19 cellular contexts compared by ENCODE assay signal in the genomic region with DNA sequence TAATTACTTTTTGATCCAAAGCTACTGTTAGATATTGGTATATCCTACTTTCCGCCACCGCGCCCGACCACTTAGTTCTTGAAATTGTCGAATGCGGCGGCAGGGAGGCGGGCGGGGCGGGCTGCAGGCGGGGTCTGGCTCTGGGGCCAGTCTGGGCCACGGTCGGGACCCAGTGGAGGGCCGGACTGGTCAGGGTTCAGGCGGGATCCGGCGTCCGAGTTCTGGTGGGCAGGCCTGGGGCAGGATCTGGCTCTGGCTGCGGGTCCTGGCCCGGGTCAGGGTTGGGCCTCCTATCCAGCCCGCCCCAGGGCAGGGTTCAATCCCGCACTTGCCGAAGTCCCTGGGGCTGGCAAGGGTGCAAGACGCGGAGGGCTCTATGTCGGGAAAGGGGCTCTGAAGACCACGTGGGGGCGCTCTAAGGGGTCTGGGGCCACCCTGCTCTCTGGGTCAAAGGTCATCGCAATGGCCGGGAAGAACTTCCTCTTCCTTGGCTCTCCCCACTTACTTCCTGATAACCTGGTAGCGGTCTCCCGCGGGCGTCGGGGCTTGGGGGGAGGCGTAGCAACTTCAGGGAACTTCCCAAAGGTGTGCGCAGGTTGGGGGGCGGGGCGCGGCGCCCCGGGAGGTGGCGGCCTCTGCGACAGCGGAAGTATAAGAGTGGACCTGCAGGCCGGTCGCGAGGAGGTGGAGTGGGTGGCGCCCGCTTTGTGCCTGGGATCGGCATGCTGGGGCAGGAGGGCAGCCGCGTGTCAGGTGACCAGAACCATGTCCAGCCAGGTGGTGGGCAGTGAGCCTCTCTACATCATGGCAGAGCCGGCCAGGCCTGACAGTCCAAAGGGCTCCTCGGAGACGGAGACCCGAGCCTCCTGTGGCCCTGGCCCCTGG.
DNase-seq lines count a peak whose midpoint lies in the region; ATAC-seq, FAIRE-seq and TF ChIP-seq lines count a peak whose summit lies in the region.
"Had no signal": no experiment of that assay in that cellular context is flagged by ENCODE, and none has a peak within 500 bp of the region (broad histone marks: within the 10 kb centered on the region; RNA-seq: fewer than 3 reads in every experiment).

No MANE protein-coding gene starts in this region.

- H4K20me1 ChIP-seq in K562 (replicated peaks; ENCODE audit: control insufficient read depth, insufficient read depth, low read length), result no peaks in the 10 kb centered on the region

- no peak overlapping the region for H2BK15ac ChIP-seq in neuronal stem cell (ENCODE audit: low read length)

- H3K27ac ChIP-seq in K562 (ENCODE audit: extremely low read depth, low read depth, low read length) (no peak overlapping the region), neuronal stem cell (replicated peaks; ENCODE audit: low read length) (no peak overlapping the region), testis (no peak overlapping the region)

- H3K9me1 ChIP-seq in K562 (ENCODE audit: control insufficient read depth, insufficient read depth, low read length), result no peaks in the 10 kb centered on the region

- peak overlapping the region; percentile 46 for H2AK5ac ChIP-seq in neuronal stem cell (ENCODE audit: low read depth, low read length)

- no peaks in the 10 kb centered on the region for H3K79me2 ChIP-seq in K562 (ENCODE audit: control insufficient read depth, insufficient read depth, low read length)

- in situ Hi-C loops in K562 (cut with MboI), result no loop called here

- no peaks in the 10 kb centered on the region for H3K27me3 ChIP-seq in H7 (ENCODE audit: control insufficient read depth, insufficient read depth, low read length)
- no peaks in the 10 kb centered on the region for H3K27me3 ChIP-seq in K562 (ENCODE audit: control insufficient read depth in 2 of 2, insufficient read depth in 2 of 2, low read length in 2 of 2)
- peaks cover 0 to 4% (median 0%) of the 10 kb centered on the region in 3 experiments for H3K27me3 ChIP-seq in neuronal stem cell (ENCODE audit: control insufficient read depth in 3 of 3, insufficient read depth in 3 of 3, low read depth in 1 of 3, low read length in 3 of 3)
- no peaks in the 10 kb centered on the region for H3K27me3 ChIP-seq in testis

- no peak overlapping the region for H4K8ac ChIP-seq in neuronal stem cell (ENCODE audit: low read depth, low read length)

- FAIRE-seq in K562 (lab: Jason Lieb, UNC), result no peak
- FAIRE-seq: GM12891, GM18507 had no signal

- POLR2A ChIA-PET in K562 (lab: Yijun Ruan, JAX), result no interaction called here

- no peak overlapping the region for H3K14ac ChIP-seq in neuronal stem cell (ENCODE audit: low read length)

- no peak overlapping the region for H4K91ac ChIP-seq in neuronal stem cell (ENCODE audit: low read depth, low read length, poor library complexity)

- TF ChIP-seq CTCF in K562 (IDR thresholded peaks at IDR 0.05 in 2 of 3, conservative IDR thresholded peaks at IDR 0.05 in 1 of 3; ENCODE audit: insufficient read depth in 2 of 3, low read depth in 1 of 3, low read length in 3 of 3) (no peak), testis (IDR thresholded peaks at IDR 0.05) (no peak), GM20000 (IDR thresholded peaks at IDR 0.05; ENCODE audit: extremely low read depth, missing control alignments) (no peak)

- peak overlapping the region; percentile 55 for H3K23ac ChIP-seq in neuronal stem cell (ENCODE audit: low read depth, low read length, poor library complexity)

- ATAC-seq in K562 (no peak), HG03520 (IDR thresholded peaks at IDR 0.05; ENCODE audit: unreplicated experiment) (no peak)

- CTCF ChIA-PET in K562 (lab: Yijun Ruan, JAX; ENCODE audit: low intra/inter-chr PET ratio), result no interaction called here

- peak overlapping the region; percentile 38 for H3K18ac ChIP-seq in neuronal stem cell (ENCODE audit: low read length)

- WGBS in K562 (ENCODE audit: insufficient coverage, low coverage, missing lambda C conversion rate), result 82% methylated on average over 12 of the region's 57 CpGs
- WGBS in neuronal stem cell (ENCODE audit: extremely low coverage in 2 of 2, insufficient read length in 2 of 2, insufficient replicate concordance in 1 of 2), 2 donors, result no CpG with 5 or more reads among the region's 57 CpGs
- 70 to 71% methylated on average over 24 to 57 of the region's 57 CpGs for WGBS in testis, 2 donors

- intact Hi-C loops in K562 (cut with micrococcal nuclease), result no loop called here
- intact Hi-C loops in testis (cut with DNase I; ENCODE audit: low total_unique reads), result no loop called here

- H3K9me3 ChIP-seq in K562 (replicated peaks; ENCODE audit: control insufficient read depth, insufficient read depth, low read depth, low read length), result no peaks in the 10 kb centered on the region
- H3K9me3 ChIP-seq in neuronal stem cell (replicated peaks in 1 of 2; ENCODE audit: control insufficient read depth in 2 of 2, insufficient read depth in 1 of 2, low read depth in 1 of 2, low read length in 2 of 2), result no peaks in the 10 kb centered on the region
- H3K9me3 ChIP-seq in testis, result no peaks in the 10 kb centered on the region
- H3K9me3 ChIP-seq: HAP-1 had no signal

- DNase-seq in H7 (peak; percentile 39), K562 (ENCODE audit: extremely low read depth in 1 of 4, low spot score in 3 of 4) (no peak), neuronal stem cell (ENCODE audit: low spot score) (no peak), testis (peak; percentile 58), LoVo (ENCODE audit: low spot score) (no peak), NCI-H2029 (lab: John Stamatoyannopoulos, UW) (no peak), GM20000 (ENCODE audit: low spot score) (no peak)
- DNase-seq: C1 segment of cervical spinal cord; Calu3; CD4-positive, alpha-beta memory T cell; COR-L47; DMS53; DMS79 treated with DMSO at 0.1 percent for 48 hours; GF-D8; HFFc6 had no signal

- H3K4me3 ChIP-seq in H7 (ENCODE audit: insufficient read depth, low read depth, low read length) (no peak overlapping the region), K562 (no peak overlapping the region), neuronal stem cell (ENCODE audit: low read length in 2 of 2) (no peak overlapping the region), testis (peak overlapping the region; percentile 38 to 53)
- H3K4me3 ChIP-seq: HAP-1 had no signal

- no peak for TF ChIP-seq POLR2A in K562 (conservative IDR thresholded peaks at IDR 0.05)
- TF ChIP-seq POLR2A in testis (IDR thresholded peaks at IDR 0.05), result no peak

- H2AFZ ChIP-seq in K562 (ENCODE audit: low read depth, low read length) (no peak overlapping the region), neuronal stem cell (ENCODE audit: low read length) (no peak overlapping the region)

- no peaks in the 10 kb centered on the region for H3K79me1 ChIP-seq in neuronal stem cell (ENCODE audit: low read depth, low read length)

- peaks cover 0 to 5% of the 10 kb centered on the region in 2 experiments; a peak in 1 of 5 replicates for H3K4me1 ChIP-seq in K562 (replicated peaks in 1 of 2; ENCODE audit: control insufficient read depth in 2 of 2, insufficient read depth in 2 of 2, low read length in 2 of 2)
- H3K4me1 ChIP-seq in neuronal stem cell (ENCODE audit: control insufficient read depth in 2 of 2, insufficient read depth in 1 of 2, low read depth in 1 of 2, low read length in 2 of 2), result no peaks in the 10 kb centered on the region
- no peaks in the 10 kb centered on the region for H3K4me1 ChIP-seq in testis
- H3K4me1 ChIP-seq: HAP-1 had no signal

- H3K4ac ChIP-seq in neuronal stem cell (ENCODE audit: low read length), result no peak overlapping the region

- H3K36me3 ChIP-seq in H7 (replicated peaks; ENCODE audit: control insufficient read depth, insufficient read depth, low read length), result no peaks in the 10 kb centered on the region
- H3K36me3 ChIP-seq in K562 (ENCODE audit: control insufficient read depth, insufficient read depth, low read length), result no peaks in the 10 kb centered on the region
- no peaks in the 10 kb centered on the region for H3K36me3 ChIP-seq in neuronal stem cell (replicated peaks in 1 of 2; ENCODE audit: control insufficient read depth in 2 of 2, insufficient read depth in 2 of 2, low read length in 2 of 2)
- H3K36me3 ChIP-seq in testis (ENCODE audit: low read depth, missing control alignments), result no peaks in the 10 kb centered on the region
- H3K36me3 ChIP-seq: HAP-1 had no signal

- H3K9ac ChIP-seq in K562 (ENCODE audit: insufficient read depth in 1 of 2, low read depth in 2 of 2, low read length in 2 of 2) (no peak overlapping the region), neuronal stem cell (ENCODE audit: low read depth, low read length, poor library complexity) (no peak overlapping the region)

- TF ChIP-seq RAD21 in K562 (CRISPR knock-in tag; conservative IDR thresholded peaks at IDR 0.05 in 1 of 2, IDR thresholded peaks at IDR 0.05 in 1 of 2), result no peak

- no peak for TF ChIP-seq EP300 in K562 (IDR thresholded peaks at IDR 0.05; ENCODE audit: low read length)

- H2BK12ac ChIP-seq in neuronal stem cell (ENCODE audit: low read length), result no peak overlapping the region

- no TSS peak for BruUV-seq in K562 (replicated peaks; lab: Mats Ljungman, UMichigan)

- H2BK120ac ChIP-seq in neuronal stem cell (ENCODE audit: low read depth, low read length), result no peak overlapping the region

- no peak overlapping the region for H2BK5ac ChIP-seq in neuronal stem cell (ENCODE audit: low read length)

- H3K4me2 ChIP-seq in K562 (ENCODE audit: insufficient read depth, low read length) (no peak overlapping the region), neuronal stem cell (ENCODE audit: insufficient read depth, low read length, poor library complexity, severe bottlenecking) (no peak overlapping the region)

TF ChIP-seq in K562, 482 proteins besides CTCF, POLR2A, EP300 and RAD21:
- TF ChIP-seq ZNF79 (CRISPR knock-in tag; IDR thresholded peaks at IDR 0.05; ENCODE audit: low read depth) (no peak), NR2C1 (IDR thresholded peaks at IDR 0.05) (peak; percentile 50; the same call in 1 of the 2 replicates), NR2C1 (tag; IDR thresholded peaks at IDR 0.05) (peak; percentile 57; the same call in 1 of the 2 replicates), PTRF (tag; IDR thresholded peaks at IDR 0.05) (no peak)

Comparison
In these comparisons a context has a peak if more than half of its experiments do, and no peak if none do; other contexts are left out.
1. DNase-seq: peak in H7 (single experiment) and testis (single experiment); none in K562 (0 of 4), neuronal stem cell (single experiment), LoVo (single experiment), NCI-H2029 (single experiment) and GM20000 (single experiment).
2. H3K4me3 ChIP-seq: peak in testis (2 of 2); none in H7 (single experiment), K562 (single experiment) and neuronal stem cell (0 of 2).